In genomic region chr5:126659805-126660483, GRCh38 we compare ENCODE assay signal across 15 cellular contexts. TPM values are rescaled to one million over a fixed set of nuclear protein-coding genes. Genes with fewer than 3 reads are reported as not detected.
A peak's percentile ranks its signal among the peaks of the same experiment; 100 is the strongest.
DNase-seq lines count a peak whose midpoint lies in the region; ATAC-seq and TF ChIP-seq lines count a peak whose summit lies in the region.
"Had no signal": no experiment of that assay in that cellular context is flagged by ENCODE, and none has a peak within 500 bp of the region (broad histone marks: within the 10 kb centered on the region; RNA-seq: fewer than 3 reads in every experiment).

No MANE protein-coding gene starts in this region.

- no peak overlapping the region for H3K4me2 ChIP-seq in mesendoderm (ENCODE audit: low read length)

- no peak overlapping the region for H2BK5ac ChIP-seq in mesendoderm (ENCODE audit: low read length)

- no peak overlapping the region for H3K4ac ChIP-seq in mesendoderm (ENCODE audit: low read depth, low read length)

- no peak overlapping the region for H3K9ac ChIP-seq in mesendoderm (ENCODE audit: low read length)

- H3K27ac Mint-ChIP-seq in T-helper 1 cell treated with Interleukin-12 subunit alpha and Interleukin-12 subunit beta and Interleukin-4 antibody, amounts not matched to agents 30 μg/mL and 1 μg/mL, for 36 hours: peak overlapping the region; percentile 72
- H3K27ac Mint-ChIP-seq in activated T-helper 17 cell treated with anti-CD3 and anti-CD28 coated beads, Interleukin-2, amount 50 U/mL, for 72 hours: peak overlapping the region; percentile 28

- DNase-seq in T-helper 1 cell (no peak), GM20000 (ENCODE audit: low spot score) (peak; percentile 54), GM19238 (ENCODE audit: insufficient read length, low spot score) (no peak), mesendoderm (no peak)
- DNase-seq: activated T-cell treated with anti-CD3 and anti-CD28 coated beads, Interleukin-2, amount 50 U/mL, for 1 hour; COR-L47; mesenchymal stem cell; NCI-H1105 treated with DMSO at 0.1 percent for 48 hours; NCI-H510A treated with DMSO at 0.1 percent for 48 hours; ovary; SHP77 had no signal

- H4K8ac ChIP-seq in mesendoderm (ENCODE audit: low read depth, low read length): no peak overlapping the region

- H2AK5ac ChIP-seq in mesendoderm (ENCODE audit: low read length): no peak overlapping the region

- H3K79me2 ChIP-seq in mesendoderm (ENCODE audit: control insufficient read depth, insufficient read depth, low read length): no peaks in the 10 kb centered on the region

- H3K27ac ChIP-seq in mesendoderm (ENCODE audit: low read depth, low read length): no peak overlapping the region
- H3K27ac ChIP-seq: ovary had no signal

- H3K9me3 Mint-ChIP-seq in T-helper 1 cell treated with Interleukin-12 subunit alpha and Interleukin-12 subunit beta and Interleukin-4 antibody, amounts not matched to agents 30 μg/mL and 1 μg/mL, for 36 hours: no peaks in the 10 kb centered on the region
- no peaks in the 10 kb centered on the region for H3K9me3 Mint-ChIP-seq in activated T-helper 17 cell treated with anti-CD3 and anti-CD28 coated beads, Interleukin-2, amount 50 U/mL, for 72 hours

- no peaks in the 10 kb centered on the region for H3K4me1 ChIP-seq in mesendoderm (ENCODE audit: control insufficient read depth, low read depth, low read length)

- H4K5ac ChIP-seq in mesendoderm (ENCODE audit: low read length): no peak overlapping the region

- peak; percentile 51 for ATAC-seq in HG03432 (IDR thresholded peaks at IDR 0.05; ENCODE audit: unreplicated experiment)
- peak; percentile 81 for ATAC-seq in activated T-helper 17 cell treated with anti-CD3 and anti-CD28 coated beads, Interleukin-2, amount 50 U/mL, for 72 hours (replicated peaks)
- ATAC-seq in GM18909 (IDR thresholded peaks at IDR 0.05; ENCODE audit: poor library complexity, unreplicated experiment): no peak

- no peak overlapping the region for H3K56ac ChIP-seq in mesendoderm (ENCODE audit: low read length)

- H3K27me3 Mint-ChIP-seq in T-helper 1 cell treated with Interleukin-12 subunit alpha and Interleukin-12 subunit beta and Interleukin-4 antibody, amounts not matched to agents 30 μg/mL and 1 μg/mL, for 36 hours (ENCODE audit: low read depth): peaks cover 5% of the 10 kb centered on the region
- H3K27me3 Mint-ChIP-seq in activated T-helper 17 cell treated with anti-CD3 and anti-CD28 coated beads, Interleukin-2, amount 50 U/mL, for 72 hours: no peaks in the 10 kb centered on the region

- H3K4me3 ChIP-seq in mesendoderm (ENCODE audit: low read length): no peak overlapping the region
- H3K4me3 ChIP-seq: ovary had no signal

- H3K36me3 ChIP-seq in mesendoderm (ENCODE audit: control insufficient read depth, insufficient read depth, low read length): no peaks in the 10 kb centered on the region
- H3K36me3 ChIP-seq: ovary had no signal

- H3K36me3 Mint-ChIP-seq in T-helper 1 cell treated with Interleukin-12 subunit alpha and Interleukin-12 subunit beta and Interleukin-4 antibody, amounts not matched to agents 30 μg/mL and 1 μg/mL, for 36 hours (ENCODE audit: low read depth): peaks cover 2% of the 10 kb centered on the region
- H3K36me3 Mint-ChIP-seq in activated T-helper 17 cell treated with anti-CD3 and anti-CD28 coated beads, Interleukin-2, amount 50 U/mL, for 72 hours (ENCODE audit: low read depth): no peaks in the 10 kb centered on the region

- H3K23ac ChIP-seq in mesendoderm (ENCODE audit: low read length): no peak overlapping the region

- no peak overlapping the region for H2BK15ac ChIP-seq in mesendoderm (replicated peaks; ENCODE audit: low read depth)

- no peak overlapping the region for H2BK120ac ChIP-seq in mesendoderm (ENCODE audit: low read depth, low read length)

- no peak overlapping the region for H3K18ac ChIP-seq in mesendoderm (ENCODE audit: low read length)

- H3K4me1 Mint-ChIP-seq in T-helper 1 cell treated with Interleukin-12 subunit alpha and Interleukin-12 subunit beta and Interleukin-4 antibody, amounts not matched to agents 30 μg/mL and 1 μg/mL, for 36 hours (ENCODE audit: low read depth): peaks cover 9% of the 10 kb centered on the region
- H3K4me1 Mint-ChIP-seq in activated T-helper 17 cell treated with anti-CD3 and anti-CD28 coated beads, Interleukin-2, amount 50 U/mL, for 72 hours: peaks cover 6% of the 10 kb centered on the region

- no peaks in the 10 kb centered on the region for H3K79me1 ChIP-seq in mesendoderm (ENCODE audit: low read length)

- no CpG with 5 or more reads among the region's 2 CpGs for WGBS in mesendoderm (ENCODE audit: extremely low coverage, insufficient coverage, low lambda C conversion rate)

- H3K4me3 Mint-ChIP-seq in T-helper 1 cell treated with Interleukin-12 subunit alpha and Interleukin-12 subunit beta and Interleukin-4 antibody, amounts not matched to agents 30 μg/mL and 1 μg/mL, for 36 hours: no peak overlapping the region
- H3K4me3 Mint-ChIP-seq in activated T-helper 17 cell treated with anti-CD3 and anti-CD28 coated beads, Interleukin-2, amount 50 U/mL, for 72 hours: no peak overlapping the region

- no peak for TF ChIP-seq CTCF in GM20000 (IDR thresholded peaks at IDR 0.05; ENCODE audit: extremely low read depth, missing control alignments)

- H3K27me3 ChIP-seq in mesendoderm (ENCODE audit: insufficient read depth, low read length, poor library complexity): no peaks in the 10 kb centered on the region
- H3K27me3 ChIP-seq: ovary had no signal

RNA-seq across cellular contexts. Expression of gene PHAX, which starts 59.2 kb away (rescaled TPM):
- total RNA-seq in activated T-helper 17 cell treated with anti-CD3 and anti-CD28 coated beads, Interleukin-2, amount 50 U/mL, for 72 hours: 10 to 100 TPM; 30.5 to 38.6 TPM
- 66.5 TPM for polyA plus RNA-seq in mesendoderm (2013, experiment 1 of 2)
- 68.7 TPM for polyA plus RNA-seq in mesendoderm (2013, experiment 2 of 2)
